Comparison of ENCODE assay signal across 7 cellular contexts in the genomic region with DNA sequence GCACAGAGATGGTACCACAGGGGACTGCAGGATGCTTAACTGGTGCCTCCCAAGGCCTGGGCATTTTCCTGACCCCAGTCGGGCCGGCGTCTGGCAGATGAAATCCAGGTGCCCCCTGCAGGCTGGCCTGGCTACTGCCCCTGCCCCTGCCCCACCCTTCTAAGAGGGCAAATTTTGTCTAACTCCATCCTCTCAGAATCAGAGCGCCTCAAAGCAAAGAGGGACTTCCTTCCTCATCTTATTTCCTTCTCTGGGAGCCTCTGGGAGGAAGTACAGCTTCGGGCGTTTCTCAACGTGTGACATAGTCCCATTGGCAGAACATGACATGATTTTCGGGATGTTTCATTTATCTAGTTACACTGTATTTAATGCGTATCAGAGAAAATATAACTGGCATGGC. TPM values are rescaled to one million over a fixed set of nuclear protein-coding genes. Genes with fewer than 3 reads are reported as not detected.
DNase-seq lines count a peak whose midpoint lies in the region; ATAC-seq, FAIRE-seq and TF ChIP-seq lines count a peak whose summit lies in the region.

No MANE protein-coding gene starts in this region.

- DNase-seq in GM12891 (ENCODE audit: insufficient read length, low spot score) (no peak), RPMI8226 (peak; percentile 62), adrenal gland (peak in 6 of 7 donors; percentile 68 to 84 (median 73)), kidney epithelial cell (ENCODE audit: low read depth) (no peak)
- peak; percentile 38 for DNase-seq in stimulated activated CD8-positive, alpha-beta memory T cell treated with anti-CD3 and anti-CD28 coated beads, Interleukin-4, amount 100 ng/mL, for 24 hours (ENCODE audit: low read depth)

- peak overlapping the region in 4 of 5 donors; percentile 32 to 94 (median 88) for H3K27ac ChIP-seq in adrenal gland

- H3K27me3 ChIP-seq in adrenal gland (no peaks in the 10 kb centered on the region), kidney epithelial cell (ENCODE audit: control insufficient read depth, insufficient read depth, low read length) (no peaks in the 10 kb centered on the region)

- no peaks in the 10 kb centered on the region for H3K9me3 ChIP-seq in adrenal gland (replicated peaks in 1 of 3)

- peak; percentile 29 to 61 (median 56) for TF ChIP-seq CTCF in adrenal gland (IDR thresholded peaks at IDR 0.05)
- TF ChIP-seq CTCF in kidney epithelial cell (IDR thresholded peaks at IDR 0.05; ENCODE audit: insufficient read depth, low read length, poor library complexity, severe bottlenecking), result peak; percentile 54

- H3K36me3 ChIP-seq in adrenal gland (replicated peaks in 1 of 2) (no peaks in the 10 kb centered on the region), kidney epithelial cell (ENCODE audit: control insufficient read depth, insufficient read depth, low read length) (no peaks in the 10 kb centered on the region)

- WGBS in adrenal gland, 4 donors, result 26 to 49% (median 27%) methylated on average over 8 to 9 of the region's 9 CpGs

- ATAC-seq in HG03521 (IDR thresholded peaks at IDR 0.05; ENCODE audit: unreplicated experiment), result no peak
- no peak for ATAC-seq in HG02678 (IDR thresholded peaks at IDR 0.05; ENCODE audit: unreplicated experiment)

- FAIRE-seq in GM12891 (lab: Jason Lieb, UNC), result peak; percentile 35

- no peak overlapping the region for H3K4me3 ChIP-seq in adrenal gland
- H3K4me3 ChIP-seq in kidney epithelial cell (ENCODE audit: low read depth, low read length), result no peak overlapping the region

- H3K4me1 ChIP-seq in adrenal gland (replicated peaks in 1 of 2), result peaks cover 58 to 84% of the 10 kb centered on the region in 2 donors

- TF ChIP-seq POLR2A in GM12891 (IDR thresholded peaks at IDR 0.05; ENCODE audit: low read depth, low read length) (no peak), adrenal gland (IDR thresholded peaks at IDR 0.05) (no peak)

- intact Hi-C loops in adrenal gland (cut with DNase I), result no loop called here

TF ChIP-seq in GM12891, 5 proteins besides CTCF, POLR2A, EP300 and RAD21:
- no peak for TF ChIP-seq PAX5 (IDR thresholded peaks at IDR 0.05; ENCODE audit: insufficient read depth, low read length, severe bottlenecking)
- no peak for TF ChIP-seq POU2F2 (IDR thresholded peaks at IDR 0.05; ENCODE audit: low read depth, low read length)
- TF ChIP-seq SPI1 (IDR thresholded peaks at IDR 0.05; ENCODE audit: low read depth, low read length), result no peak
- TF ChIP-seq TAF1 (IDR thresholded peaks at IDR 0.05; ENCODE audit: low read depth, low read length), result no peak
- no peak for TF ChIP-seq POLR2AphosphoS5 (IDR thresholded peaks at IDR 0.05; ENCODE audit: low read depth, low read length)

RNA-seq across cellular contexts. Expression of a gene that starts 2.7 kb away (rescaled TPM):
- 26.6 TPM for polyA plus RNA-seq in GM12891 (2012; ENCODE audit: low read depth, missing spikeins)
- total RNA-seq in adrenal gland (100 to 1,000 TPM; 106 to 457 (median 189) TPM), kidney epithelial cell (37.3 and 44.5 TPM in 2 replicates)
- 100 to 1,000 TPM; 145 to 352 (median 155) TPM for polyA plus RNA-seq in adrenal gland

RNA-seq across cellular contexts. Expression of a gene that starts 21.5 kb away (rescaled TPM):
- polyA plus RNA-seq in GM12891 (2012; ENCODE audit: low read depth, missing spikeins), result 59.6 TPM
- total RNA-seq in adrenal gland (1 to 10 TPM in 7 of 8 donors, under 1 TPM in 1; 0.48 to 8.2 (median 2.2) TPM), kidney epithelial cell (4.4 and 5.7 TPM in 2 replicates)
- 1 to 10 TPM in 1 of 3 donors, under 1 TPM in 2; 0.72 to 1.6 (median 0.74) TPM for polyA plus RNA-seq in adrenal gland

RNA-seq across cellular contexts. Expression of a gene that starts 24.3 kb away (rescaled TPM):
- 20.3 TPM for polyA plus RNA-seq in GM12891 (2012; ENCODE audit: low read depth, missing spikeins)
- 10 to 100 TPM; 13.2 to 40.6 (median 27.2) TPM for total RNA-seq in adrenal gland
- polyA plus RNA-seq in adrenal gland, result 10 to 100 TPM; 10.0 to 41.9 (median 28.4) TPM
- total RNA-seq in kidney epithelial cell, result 21.8 and 42.0 TPM in 2 replicates

RNA-seq across cellular contexts. Expression of a gene that starts 29.3 kb away (rescaled TPM):
- 0.06 TPM for polyA plus RNA-seq in GM12891 (2012; ENCODE audit: low read depth, missing spikeins)
- total RNA-seq in adrenal gland (not detected), kidney epithelial cell (not detected in 2 replicates)
- not detected for polyA plus RNA-seq in adrenal gland

RNA-seq across cellular contexts. Expression of a gene that starts 42.3 kb away (rescaled TPM):
- 0.54 TPM for polyA plus RNA-seq in GM12891 (2012; ENCODE audit: low read depth, missing spikeins)
- total RNA-seq in adrenal gland, result 10 to 100 TPM in 2 of 8 donors, 1 to 10 TPM in 6; 2.4 to 87.9 (median 3.2) TPM
- polyA plus RNA-seq in adrenal gland, result 1 to 10 TPM; 1.7 to 9.8 (median 4.0) TPM
- 0.68 and 1.5 TPM in 2 replicates for total RNA-seq in kidney epithelial cell

Comparison
In these comparisons a context has a peak if more than half of its experiments do, and no peak if none do; other contexts are left out.
1. DNase-seq: peak in RPMI8226 (single experiment), adrenal gland (6 of 7) and stimulated activated CD8-positive, alpha-beta memory T cell treated with anti-CD3 and anti-CD28 coated beads, Interleukin-4, amount 100 ng/mL, for 24 hours (single experiment); none in GM12891 (single experiment) and kidney epithelial cell (single experiment).